Comparison of ENCODE assay signal across 30 cellular contexts in genomic region chr2:48006094-48006493, GRCh38.
"Had no signal": no experiment of that assay in that cellular context is flagged by ENCODE, and none has a peak within 500 bp of the region (broad histone marks: within the 10 kb centered on the region; RNA-seq: fewer than 3 reads in every experiment).

No MANE protein-coding gene starts in this region.

- H3K36me3 ChIP-seq: ascending aorta, cardiac muscle cell, WERI-Rb-1 had no signal

- H3K9me3 ChIP-seq: ascending aorta had no signal

- H3K27ac ChIP-seq: ascending aorta, cardiac muscle cell, WERI-Rb-1 had no signal

- H3K4me3 ChIP-seq: ascending aorta, cardiac muscle cell had no signal

- H3K4me1 ChIP-seq: ascending aorta had no signal

- DNase-seq: activated CD4-positive, alpha-beta memory T cell treated with anti-CD3 and anti-CD28 coated beads, Interleukin-2, amount 10 ng/mL, durations not matched to agents 7 days and 5 days; activated CD4-positive, alpha-beta T cell treated with anti-CD3 and anti-CD28 coated beads for 1 hour; activated CD4-positive, alpha-beta T cell treated with anti-CD3 and anti-CD28 coated beads for 36 hours; activated CD4-positive, alpha-beta T cell treated with anti-CD3 and anti-CD28 coated beads for 48 hours; activated CD4-positive, alpha-beta T cell treated with anti-CD3 and anti-CD28 coated beads, Interleukin-2, amount 10 ng/mL, durations not matched to agents 7 days and 5 days; activated CD4-positive, alpha-beta T cell treated with anti-CD3 and anti-CD28 coated beads, Interleukin-2, amount 50 U/mL, for 48 hours; activated CD4-positive, CD25-positive, alpha-beta regulatory T cell; activated CD8-positive, alpha-beta memory T cell treated with anti-CD3 and anti-CD28 coated beads for 24 hours; activated CD8-positive, alpha-beta memory T cell treated with anti-CD3 and anti-CD28 coated beads, Interleukin-2, amount 10 ng/mL, durations not matched to agents 7 days and 5 days; activated CD8-positive, alpha-beta memory T cell treated with anti-CD3 and anti-CD28 coated beads, Interleukin-2, amount 50 U/mL, for 48 hours; activated CD8-positive, alpha-beta T cell treated with anti-CD3 and anti-CD28 coated beads, Interleukin-2, amount 10 ng/mL, durations not matched to agents 7 days and 5 days; activated effector memory CD4-positive, alpha-beta T cell treated with Interleukin-2 at 50 U/mL for 16 hours; activated gamma-delta T cell; activated naive CD4-positive, alpha-beta T cell treated with anti-CD3 and anti-CD28 coated beads, Interleukin-2, amount 10 ng/mL, durations not matched to agents 7 days and 5 days; activated naive CD4-positive, alpha-beta T cell treated with Interleukin-2 at 50 U/mL for 16 hours; activated naive CD8-positive, alpha-beta T cell treated with anti-CD3 and anti-CD28 coated beads, Interleukin-2, amount 10 ng/mL, durations not matched to agents 7 days and 5 days; activated naive CD8-positive, alpha-beta T cell treated with anti-CD3 and anti-CD28 coated beads, Interleukin-2, amount 50 U/mL, for 24 hours; activated T-cell treated with anti-CD3 and anti-CD28 coated beads, Interleukin-2, amount 50 U/mL, for 24 hours; activated T-cell treated with anti-CD3 and anti-CD28 coated beads, Interleukin-2, amount 50 U/mL, for 48 hours; amygdala; anterior cingulate cortex; caudate nucleus; cerebellar nuclear complex; T-helper 2 cell; T-helper 9 cell; WERI-Rb-1 had no signal

- H3K27me3 ChIP-seq: ascending aorta, cardiac muscle cell had no signal

- FAIRE-seq: bronchial epithelial cell, TTC549 had no signal
